In the genomic region with DNA sequence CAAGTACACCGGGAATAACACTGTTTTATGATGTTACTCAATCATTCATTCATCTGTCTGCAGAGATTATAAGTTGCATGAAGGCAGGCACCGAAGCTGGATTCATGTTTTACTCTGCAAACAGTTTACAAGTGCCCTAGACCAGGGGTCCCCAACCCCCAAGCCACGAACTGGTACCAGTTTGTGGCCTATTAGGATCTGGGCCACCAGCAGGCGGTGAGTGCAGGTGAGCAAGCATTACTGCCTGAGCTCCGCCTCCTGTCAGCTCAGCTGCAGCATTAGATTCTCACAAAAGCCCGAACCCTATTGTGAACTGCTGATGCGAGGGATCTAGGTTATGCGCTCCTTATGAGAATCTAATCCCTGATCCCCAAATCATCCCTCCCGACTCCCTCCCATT, we compare ENCODE assay signal across 2 cellular contexts.
TF ChIP-seq lines count a peak whose summit lies in the region.

No MANE protein-coding gene starts in this region.

TF ChIP-seq in GM23338, 12 proteins besides CTCF, POLR2A, EP300 and RAD21:
- no peak for TF ChIP-seq STAT1 (IDR thresholded peaks at IDR 0.05; ENCODE audit: unreplicated experiment)
- no peak for TF ChIP-seq REST (IDR thresholded peaks at IDR 0.05; ENCODE audit: unreplicated experiment)
- TF ChIP-seq NANOG (IDR thresholded peaks at IDR 0.05; ENCODE audit: borderline replicate concordance): no peak
- no peak for TF ChIP-seq EZH2phosphoT487 (IDR thresholded peaks at IDR 0.05; ENCODE audit: unreplicated experiment)
- no peak for TF ChIP-seq ZNF114 (CRISPR knock-in tag; IDR thresholded peaks at IDR 0.05)
- no peak for TF ChIP-seq EZH2 (IDR thresholded peaks at IDR 0.05; ENCODE audit: low read depth, unreplicated experiment)
- TF ChIP-seq, protein P1, sequence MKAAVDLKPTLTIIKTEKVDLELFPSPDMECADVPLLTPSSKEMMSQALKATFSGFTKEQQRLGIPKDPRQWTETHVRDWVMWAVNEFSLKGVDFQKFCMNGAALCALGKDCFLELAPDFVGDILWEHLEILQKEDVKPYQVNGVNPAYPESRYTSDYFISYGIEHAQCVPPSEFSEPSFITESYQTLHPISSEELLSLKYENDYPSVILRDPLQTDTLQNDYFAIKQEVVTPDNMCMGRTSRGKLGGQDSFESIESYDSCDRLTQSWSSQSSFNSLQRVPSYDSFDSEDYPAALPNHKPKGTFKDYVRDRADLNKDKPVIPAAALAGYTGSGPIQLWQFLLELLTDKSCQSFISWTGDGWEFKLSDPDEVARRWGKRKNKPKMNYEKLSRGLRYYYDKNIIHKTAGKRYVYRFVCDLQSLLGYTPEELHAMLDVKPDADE (IDR thresholded peaks at IDR 0.05): no peak

TF ChIP-seq in H1, 55 proteins besides CTCF, POLR2A, EP300 and RAD21:
- no peak for TF ChIP-seq SIRT6 (IDR thresholded peaks at IDR 0.05; ENCODE audit: low read length)
